In the genomic region with DNA sequence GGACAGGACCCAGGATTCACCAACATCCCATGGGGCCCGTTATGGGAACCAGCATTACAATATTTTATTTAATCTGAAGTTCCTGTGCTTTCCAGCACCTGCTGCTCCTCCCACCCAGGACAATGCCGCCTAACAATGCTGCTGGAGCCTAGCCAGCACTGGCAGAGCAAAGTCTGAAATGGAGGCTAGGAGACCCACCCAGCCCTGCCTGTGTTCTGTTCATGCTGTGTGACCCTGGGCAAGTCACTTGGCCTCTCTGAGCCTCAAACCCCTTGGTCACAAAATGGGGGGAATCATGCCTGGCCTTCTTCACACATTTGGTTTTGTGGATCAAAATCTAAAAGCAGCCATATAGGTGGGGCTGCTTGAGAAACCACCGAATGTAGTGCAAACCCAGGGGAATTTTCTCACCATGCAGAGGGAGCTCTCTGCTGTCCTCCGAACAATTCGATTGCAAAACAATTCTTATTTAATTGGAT, we compare ENCODE assay signal across 1 cellular context.
TF ChIP-seq lines count a peak whose summit lies in the region.

No MANE protein-coding gene starts in this region.

TF ChIP-seq in HepG2, 621 proteins besides CTCF, POLR2A, EP300 and RAD21 (continued from another document and continues in another):
- TF ChIP-seq, protein P1, sequence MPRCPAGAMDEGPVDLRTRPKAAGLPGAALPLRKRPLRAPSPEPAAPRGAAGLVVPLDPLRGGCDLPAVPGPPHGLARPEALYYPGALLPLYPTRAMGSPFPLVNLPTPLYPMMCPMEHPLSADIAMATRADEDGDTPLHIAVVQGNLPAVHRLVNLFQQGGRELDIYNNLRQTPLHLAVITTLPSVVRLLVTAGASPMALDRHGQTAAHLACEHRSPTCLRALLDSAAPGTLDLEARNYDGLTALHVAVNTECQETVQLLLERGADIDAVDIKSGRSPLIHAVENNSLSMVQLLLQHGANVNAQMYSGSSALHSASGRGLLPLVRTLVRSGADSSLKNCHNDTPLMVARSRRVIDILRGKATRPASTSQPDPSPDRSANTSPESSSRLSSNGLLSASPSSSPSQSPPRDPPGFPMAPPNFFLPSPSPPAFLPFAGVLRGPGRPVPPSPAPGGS (CRISPR knock-in tag; IDR thresholded peaks at IDR 0.05) = no peak
- TF ChIP-seq DNMT3B (CRISPR knock-in tag; conservative IDR thresholded peaks at IDR 0.05) (no peak), ZFP36 (IDR thresholded peaks at IDR 0.05; ENCODE audit: borderline replicate concordance, low read depth, low read length, partially characterized antibody) (peak; percentile 88), ZNF761 (CRISPR knock-in tag; conservative IDR thresholded peaks at IDR 0.05) (no peak), PTBP1 (IDR thresholded peaks at IDR 0.05; ENCODE audit: low read depth, low read length, poor library complexity, severe bottlenecking) (no peak), RFXAP (CRISPR knock-in tag; IDR thresholded peaks at IDR 0.05; ENCODE audit: borderline replicate concordance) (0 out of 2 replicates have a peak, but pooled peaks have one; percentile 14), ZSCAN21 (CRISPR knock-in tag; IDR thresholded peaks at IDR 0.05; ENCODE audit: borderline replicate concordance) (no peak), CBX1 (IDR thresholded peaks at IDR 0.05; ENCODE audit: low read depth) (no peak), ZNF446 (CRISPR knock-in tag; IDR thresholded peaks at IDR 0.05) (no peak), ZNF780A (CRISPR knock-in tag; IDR thresholded peaks at IDR 0.05) (no peak), ZBTB3 (CRISPR knock-in tag; IDR thresholded peaks at IDR 0.05; ENCODE audit: borderline replicate concordance, low read depth) (no peak), FOXO1 (CRISPR knock-in tag; IDR thresholded peaks at IDR 0.05) (peak; percentile 54; the same call in 1 of the 2 replicates), TMF1 (CRISPR knock-in tag; IDR thresholded peaks at IDR 0.05; ENCODE audit: low read depth) (no peak), ZMAT3 (CRISPR knock-in tag; conservative IDR thresholded peaks at IDR 0.05) (no peak), TBL1XR1 (IDR thresholded peaks at IDR 0.05; ENCODE audit: borderline replicate concordance, low read length, partially characterized antibody) (no peak), HNF4G (IDR thresholded peaks at IDR 0.05; ENCODE audit: borderline replicate concordance, low read depth, low read length) (peak; percentile 71), HNF4G (CRISPR knock-in tag; IDR thresholded peaks at IDR 0.05; ENCODE audit: borderline replicate concordance, low read depth) (no peak), PHF8 (CRISPR knock-in tag; IDR thresholded peaks at IDR 0.05) (no peak), MXD4 (CRISPR knock-in tag; IDR thresholded peaks at IDR 0.05) (no peak), ISL2 (CRISPR knock-in tag; IDR thresholded peaks at IDR 0.05) (no peak), SOX13 (IDR thresholded peaks at IDR 0.05) (peak; percentile 83), SOX13 (CRISPR knock-in tag; conservative IDR thresholded peaks at IDR 0.05 in 1 of 2, IDR thresholded peaks at IDR 0.05 in 1 of 2) (peak in 1 of 2 experiments; percentile 91; a peak in 2 of 4 replicates), TSC22D2 (CRISPR knock-in tag; IDR thresholded peaks at IDR 0.05; ENCODE audit: borderline replicate concordance) (no peak), ZSCAN29 (CRISPR knock-in tag; conservative IDR thresholded peaks at IDR 0.05) (no peak), SP4 (CRISPR knock-in tag; IDR thresholded peaks at IDR 0.05) (peak; percentile 53; the same call in 1 of the 2 replicates), ZNF337 (CRISPR knock-in tag; IDR thresholded peaks at IDR 0.05; ENCODE audit: borderline replicate concordance, low read depth) (0 out of 2 replicates have a peak, but pooled peaks have one; percentile 55), CENPT (CRISPR knock-in tag; IDR thresholded peaks at IDR 0.05; ENCODE audit: low read depth) (no peak), ZSCAN31 (CRISPR knock-in tag; IDR thresholded peaks at IDR 0.05; ENCODE audit: low read depth) (no peak), HNF4A (CRISPR knock-in tag; IDR thresholded peaks at IDR 0.05) (peak; percentile 33), ZMYM3 (CRISPR knock-in tag; IDR thresholded peaks at IDR 0.05) (peak; percentile 99), ZNF274 (CRISPR knock-in tag; IDR thresholded peaks at IDR 0.05) (no peak), ZBTB1 (CRISPR knock-in tag; IDR thresholded peaks at IDR 0.05; ENCODE audit: borderline replicate concordance) (no peak), HMGA1 (CRISPR knock-in tag; conservative IDR thresholded peaks at IDR 0.05) (no peak), CEBPG (CRISPR knock-in tag; IDR thresholded peaks at IDR 0.05) (no peak), SP5 (CRISPR knock-in tag; IDR thresholded peaks at IDR 0.05; ENCODE audit: borderline replicate concordance, low read depth) (0 out of 2 replicates have a peak, but pooled peaks have one; percentile 38), SOX5 (CRISPR knock-in tag; IDR thresholded peaks at IDR 0.05; ENCODE audit: borderline replicate concordance) (peak; percentile 91), IRF2 (CRISPR knock-in tag; IDR thresholded peaks at IDR 0.05) (0 out of 2 replicates have a peak, but pooled peaks have one; percentile 11), ZNF883 (CRISPR knock-in tag; IDR thresholded peaks at IDR 0.05; ENCODE audit: not compliant biosample characterization) (no peak), ZNF674 (CRISPR knock-in tag; IDR thresholded peaks at IDR 0.05; ENCODE audit: low read depth) (no peak), ZNF768 (CRISPR knock-in tag; IDR thresholded peaks at IDR 0.05) (peak; percentile 100), SOX6 (IDR thresholded peaks at IDR 0.05) (no peak), SOX6 (CRISPR knock-in tag; IDR thresholded peaks at IDR 0.05) (peak; percentile 58; the same call in 1 of the 2 replicates), CBFB (CRISPR knock-in tag; IDR thresholded peaks at IDR 0.05) (no peak), ZSCAN9 (CRISPR knock-in tag; IDR thresholded peaks at IDR 0.05; ENCODE audit: borderline replicate concordance) (0 out of 2 replicates have a peak, but pooled peaks have one; percentile 12), SMAD9 (CRISPR knock-in tag; IDR thresholded peaks at IDR 0.05) (no peak), PCBP1 (IDR thresholded peaks at IDR 0.05; ENCODE audit: borderline replicate concordance, low read depth, low read length) (no peak), KAT8 (CRISPR knock-in tag; IDR thresholded peaks at IDR 0.05) (0 out of 2 replicates have a peak, but pooled peaks have one; percentile 3), GTF3A (CRISPR knock-in tag; conservative IDR thresholded peaks at IDR 0.05) (no peak), JDP2 (CRISPR knock-in tag; IDR thresholded peaks at IDR 0.05; ENCODE audit: borderline replicate concordance) (no peak), CHD4 (IDR thresholded peaks at IDR 0.05; ENCODE audit: borderline replicate concordance, low read length) (peak; percentile 88; the same call in 1 of the 2 replicates)
- TF ChIP-seq, protein P2, sequence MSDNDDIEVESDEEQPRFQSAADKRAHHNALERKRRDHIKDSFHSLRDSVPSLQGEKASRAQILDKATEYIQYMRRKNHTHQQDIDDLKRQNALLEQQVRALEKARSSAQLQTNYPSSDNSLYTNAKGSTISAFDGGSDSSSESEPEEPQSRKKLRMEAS (IDR thresholded peaks at IDR 0.05) = 0 out of 2 replicates have a peak, but pooled peaks have one; percentile 2
- TF ChIP-seq, protein P3, sequence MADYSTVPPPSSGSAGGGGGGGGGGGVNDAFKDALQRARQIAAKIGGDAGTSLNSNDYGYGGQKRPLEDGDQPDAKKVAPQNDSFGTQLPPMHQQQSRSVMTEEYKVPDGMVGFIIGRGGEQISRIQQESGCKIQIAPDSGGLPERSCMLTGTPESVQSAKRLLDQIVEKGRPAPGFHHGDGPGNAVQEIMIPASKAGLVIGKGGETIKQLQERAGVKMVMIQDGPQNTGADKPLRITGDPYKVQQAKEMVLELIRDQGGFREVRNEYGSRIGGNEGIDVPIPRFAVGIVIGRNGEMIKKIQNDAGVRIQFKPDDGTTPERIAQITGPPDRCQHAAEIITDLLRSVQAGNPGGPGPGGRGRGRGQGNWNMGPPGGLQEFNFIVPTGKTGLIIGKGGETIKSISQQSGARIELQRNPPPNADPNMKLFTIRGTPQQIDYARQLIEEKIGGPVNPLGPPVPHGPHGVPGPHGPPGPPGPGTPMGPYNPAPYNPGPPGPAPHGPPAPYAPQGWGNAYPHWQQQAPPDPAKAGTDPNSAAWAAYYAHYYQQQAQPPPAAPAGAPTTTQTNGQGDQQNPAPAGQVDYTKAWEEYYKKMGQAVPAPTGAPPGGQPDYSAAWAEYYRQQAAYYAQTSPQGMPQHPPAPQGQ (CRISPR knock-in tag; IDR thresholded peaks at IDR 0.05; ENCODE audit: borderline replicate concordance) = no peak
- TF ChIP-seq, protein P4, sequence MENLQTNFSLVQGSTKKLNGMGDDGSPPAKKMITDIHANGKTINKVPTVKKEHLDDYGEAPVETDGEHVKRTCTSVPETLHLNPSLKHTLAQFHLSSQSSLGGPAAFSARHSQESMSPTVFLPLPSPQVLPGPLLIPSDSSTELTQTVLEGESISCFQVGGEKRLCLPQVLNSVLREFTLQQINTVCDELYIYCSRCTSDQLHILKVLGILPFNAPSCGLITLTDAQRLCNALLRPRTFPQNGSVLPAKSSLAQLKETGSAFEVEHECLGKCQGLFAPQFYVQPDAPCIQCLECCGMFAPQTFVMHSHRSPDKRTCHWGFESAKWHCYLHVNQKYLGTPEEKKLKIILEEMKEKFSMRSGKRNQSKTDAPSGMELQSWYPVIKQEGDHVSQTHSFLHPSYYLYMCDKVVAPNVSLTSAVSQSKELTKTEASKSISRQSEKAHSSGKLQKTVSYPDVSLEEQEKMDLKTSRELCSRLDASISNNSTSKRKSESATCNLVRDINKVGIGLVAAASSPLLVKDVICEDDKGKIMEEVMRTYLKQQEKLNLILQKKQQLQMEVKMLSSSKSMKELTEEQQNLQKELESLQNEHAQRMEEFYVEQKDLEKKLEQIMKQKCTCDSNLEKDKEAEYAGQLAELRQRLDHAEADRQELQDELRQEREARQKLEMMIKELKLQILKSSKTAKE (CRISPR knock-in tag; IDR thresholded peaks at IDR 0.05; ENCODE audit: borderline replicate concordance) = no peak
- TF ChIP-seq, protein P5, sequence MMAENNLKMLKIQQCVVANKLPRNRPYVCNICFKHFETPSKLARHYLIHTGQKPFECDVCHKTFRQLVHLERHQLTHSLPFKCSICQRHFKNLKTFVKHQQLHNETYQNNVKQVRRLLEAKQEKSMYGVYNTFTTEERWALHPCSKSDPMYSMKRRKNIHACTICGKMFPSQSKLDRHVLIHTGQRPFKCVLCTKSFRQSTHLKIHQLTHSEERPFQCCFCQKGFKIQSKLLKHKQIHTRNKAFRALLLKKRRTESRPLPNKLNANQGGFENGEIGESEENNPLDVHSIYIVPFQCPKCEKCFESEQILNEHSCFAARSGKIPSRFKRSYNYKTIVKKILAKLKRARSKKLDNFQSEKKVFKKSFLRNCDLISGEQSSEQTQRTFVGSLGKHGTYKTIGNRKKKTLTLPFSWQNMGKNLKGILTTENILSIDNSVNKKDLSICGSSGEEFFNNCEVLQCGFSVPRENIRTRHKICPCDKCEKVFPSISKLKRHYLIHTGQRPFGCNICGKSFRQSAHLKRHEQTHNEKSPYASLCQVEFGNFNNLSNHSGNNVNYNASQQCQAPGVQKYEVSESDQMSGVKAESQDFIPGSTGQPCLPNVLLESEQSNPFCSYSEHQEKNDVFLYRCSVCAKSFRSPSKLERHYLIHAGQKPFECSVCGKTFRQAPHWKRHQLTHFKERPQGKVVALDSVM (CRISPR knock-in tag; IDR thresholded peaks at IDR 0.05) = peak; percentile 83
- TF ChIP-seq, protein P6, sequence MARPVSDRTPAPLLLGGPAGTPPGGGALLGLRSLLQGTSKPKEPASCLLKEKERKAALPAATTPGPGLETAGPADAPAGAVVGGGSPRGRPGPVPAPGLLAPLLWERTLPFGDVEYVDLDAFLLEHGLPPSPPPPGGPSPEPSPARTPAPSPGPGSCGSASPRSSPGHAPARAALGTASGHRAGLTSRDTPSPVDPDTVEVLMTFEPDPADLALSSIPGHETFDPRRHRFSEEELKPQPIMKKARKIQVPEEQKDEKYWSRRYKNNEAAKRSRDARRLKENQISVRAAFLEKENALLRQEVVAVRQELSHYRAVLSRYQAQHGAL (CRISPR knock-in tag; IDR thresholded peaks at IDR 0.05; ENCODE audit: not compliant biosample characterization) = no peak
- TF ChIP-seq, protein P7, sequence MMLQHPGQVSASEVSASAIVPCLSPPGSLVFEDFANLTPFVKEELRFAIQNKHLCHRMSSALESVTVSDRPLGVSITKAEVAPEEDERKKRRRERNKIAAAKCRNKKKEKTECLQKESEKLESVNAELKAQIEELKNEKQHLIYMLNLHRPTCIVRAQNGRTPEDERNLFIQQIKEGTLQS (CRISPR knock-in tag; IDR thresholded peaks at IDR 0.05) = no peak
- TF ChIP-seq, protein P8, sequence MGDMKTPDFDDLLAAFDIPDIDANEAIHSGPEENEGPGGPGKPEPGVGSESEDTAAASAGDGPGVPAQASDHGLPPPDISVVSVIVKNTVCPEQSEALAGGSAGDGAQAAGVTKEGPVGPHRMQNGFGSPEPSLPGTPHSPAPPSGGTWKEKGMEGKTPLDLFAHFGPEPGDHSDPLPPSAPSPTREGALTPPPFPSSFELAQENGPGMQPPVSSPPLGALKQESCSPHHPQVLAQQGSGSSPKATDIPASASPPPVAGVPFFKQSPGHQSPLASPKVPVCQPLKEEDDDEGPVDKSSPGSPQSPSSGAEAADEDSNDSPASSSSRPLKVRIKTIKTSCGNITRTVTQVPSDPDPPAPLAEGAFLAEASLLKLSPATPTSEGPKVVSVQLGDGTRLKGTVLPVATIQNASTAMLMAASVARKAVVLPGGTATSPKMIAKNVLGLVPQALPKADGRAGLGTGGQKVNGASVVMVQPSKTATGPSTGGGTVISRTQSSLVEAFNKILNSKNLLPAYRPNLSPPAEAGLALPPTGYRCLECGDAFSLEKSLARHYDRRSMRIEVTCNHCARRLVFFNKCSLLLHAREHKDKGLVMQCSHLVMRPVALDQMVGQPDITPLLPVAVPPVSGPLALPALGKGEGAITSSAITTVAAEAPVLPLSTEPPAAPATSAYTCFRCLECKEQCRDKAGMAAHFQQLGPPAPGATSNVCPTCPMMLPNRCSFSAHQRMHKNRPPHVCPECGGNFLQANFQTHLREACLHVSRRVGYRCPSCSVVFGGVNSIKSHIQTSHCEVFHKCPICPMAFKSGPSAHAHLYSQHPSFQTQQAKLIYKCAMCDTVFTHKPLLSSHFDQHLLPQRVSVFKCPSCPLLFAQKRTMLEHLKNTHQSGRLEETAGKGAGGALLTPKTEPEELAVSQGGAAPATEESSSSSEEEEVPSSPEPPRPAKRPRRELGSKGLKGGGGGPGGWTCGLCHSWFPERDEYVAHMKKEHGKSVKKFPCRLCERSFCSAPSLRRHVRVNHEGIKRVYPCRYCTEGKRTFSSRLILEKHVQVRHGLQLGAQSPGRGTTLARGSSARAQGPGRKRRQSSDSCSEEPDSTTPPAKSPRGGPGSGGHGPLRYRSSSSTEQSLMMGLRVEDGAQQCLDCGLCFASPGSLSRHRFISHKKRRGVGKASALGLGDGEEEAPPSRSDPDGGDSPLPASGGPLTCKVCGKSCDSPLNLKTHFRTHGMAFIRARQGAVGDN (CRISPR knock-in tag; IDR thresholded peaks at IDR 0.05) = no peak
